Comparison of ENCODE assay signal across 20 cellular contexts in genomic region chr14:54000341-54000811, GRCh38. TPM values are rescaled to one million over a fixed set of nuclear protein-coding genes. Genes with fewer than 3 reads are reported as not detected.
DNase-seq lines count a peak whose midpoint lies in the region; ATAC-seq and TF ChIP-seq lines count a peak whose summit lies in the region.
"Had no signal": no experiment of that assay in that cellular context is flagged by ENCODE, and none has a peak within 500 bp of the region (broad histone marks: within the 10 kb centered on the region; RNA-seq: fewer than 3 reads in every experiment).

No MANE protein-coding gene starts in this region.

- 82 to 88% (median 84%) methylated on average over 1 of the region's 1 CpG for WGBS in heart left ventricle, 4 donors

- TF ChIP-seq CTCF in heart left ventricle (IDR thresholded peaks at IDR 0.05) (no peak), A673 (conservative IDR thresholded peaks at IDR 0.05; ENCODE audit: low read depth, low read length) (no peak)

- BruUV-seq in A673 (replicated peaks; lab: Mats Ljungman, UMichigan) = no TSS peak

- TF ChIP-seq POLR2A in heart left ventricle (IDR thresholded peaks at IDR 0.05) = no peak

- ATAC-seq in left ventricle myocardium superior (peak; percentile 22), heart left ventricle (no peak), HG03095 (IDR thresholded peaks at IDR 0.05; ENCODE audit: unreplicated experiment) (no peak)
- ATAC-seq: activated CD4-positive, CD25-positive, alpha-beta regulatory T cell treated with anti-CD3 and anti-CD28 coated beads, Interleukin-2, amount 50 U/mL, for 24 hours had no signal

- H3K36me3 ChIP-seq in heart left ventricle (no peaks in the 10 kb centered on the region), A673 (ENCODE audit: insufficient read depth, low read length, poor library complexity, severe bottlenecking) (no peaks in the 10 kb centered on the region)
- H3K36me3 ChIP-seq: spleen had no signal

- H3K4me1 ChIP-seq in heart left ventricle (peaks cover 0 to 3% (median 0%) of the 10 kb centered on the region in 12 donors), A673 (ENCODE audit: insufficient read depth, low read length, poor library complexity, severe bottlenecking) (no peaks in the 10 kb centered on the region)
- H3K4me1 ChIP-seq: spleen had no signal

- H3K27ac ChIP-seq in heart left ventricle (no peak overlapping the region), A673 (ENCODE audit: low read depth, low read length, poor library complexity, severe bottlenecking) (no peak overlapping the region)
- H3K27ac ChIP-seq: RWPE1, spleen had no signal

- H3K4me3 ChIP-seq in heart left ventricle (no peak overlapping the region), A673 (ENCODE audit: low read depth, low read length, poor library complexity, severe bottlenecking) (no peak overlapping the region)
- H3K4me3 ChIP-seq: spleen had no signal

- intact Hi-C loops in left ventricle myocardium superior (cut with micrococcal nuclease) (no loop called here), heart left ventricle (cut with DNase I) (no loop called here), A673 (cut with micrococcal nuclease; ENCODE audit: unreplicated experiment) (no loop called here)

- POLR2A ChIA-PET in A673 (lab: Charles Lee; ENCODE audit: low non-redundant PET) = no interaction called here

- DNase-seq in left ventricle myocardium superior (no peak), heart left ventricle (no peak), amniotic stem cell (lab: John Stamatoyannopoulos, UW) (peak; percentile 26), glomerular visceral epithelial cell (ENCODE audit: extremely low spot score) (peak; percentile 29), A673 (ENCODE audit: low spot score) (no peak), NCI-H1105 treated with DMSO at 0.1 percent for 48 hours (lab: John Stamatoyannopoulos, UW) (no peak), NCI-H69 (lab: John Stamatoyannopoulos, UW) (no peak)
- DNase-seq: 8988T; activated naive CD4-positive, alpha-beta T cell; effector CD8-positive, alpha-beta T cell; GF-D8; NCI-H2081 treated with DMSO at 0.1 percent for 48 hours; NCI-H82; occipital lobe; spleen; T-helper 2 cell had no signal

- H3K9me3 ChIP-seq in heart left ventricle (no peaks in the 10 kb centered on the region), A673 (ENCODE audit: low read depth, low read length, poor library complexity, severe bottlenecking) (no peaks in the 10 kb centered on the region)
- H3K9me3 ChIP-seq: spleen had no signal

- no peaks in the 10 kb centered on the region for H3K27me3 ChIP-seq in heart left ventricle
- no peaks in the 10 kb centered on the region for H3K27me3 ChIP-seq in A673 (replicated peaks; ENCODE audit: insufficient read depth, low read depth, low read length, poor library complexity)
- H3K27me3 ChIP-seq: spleen had no signal

- CTCF ChIA-PET in A673 (lab: Charles Lee) = no interaction called here

RNA-seq across cellular contexts. Expression of gene BMP4, which starts 43.8 kb away (rescaled TPM):
- total RNA-seq in left ventricle myocardium superior = 7.1 TPM
- 10 to 100 TPM in 2 of 9 donors, 1 to 10 TPM in 7; 3.7 to 18.4 (median 6.1) TPM for total RNA-seq in heart left ventricle
- polyA plus RNA-seq in heart left ventricle = 1 to 10 TPM; 3.1 to 3.8 TPM
- not detected in 2 replicates for total RNA-seq in A673 (2021)
- total RNA-seq: mononuclear cell had no signal

Comparison
In these comparisons a context has a peak if more than half of its experiments do, and no peak if none do; other contexts are left out.
1. DNase-seq: peak in amniotic stem cell (single experiment) and glomerular visceral epithelial cell (single experiment); none in left ventricle myocardium superior (single experiment), heart left ventricle (0 of 5), A673 (single experiment), NCI-H1105 treated with DMSO at 0.1 percent for 48 hours (single experiment) and NCI-H69 (single experiment).